ENCODE assay signal across 25 cellular contexts in genomic region chr4:25356068-25356467, GRCh38.
"Had no signal": no experiment of that assay in that cellular context is flagged by ENCODE, and none has a peak within 500 bp of the region (broad histone marks: within the 10 kb centered on the region; RNA-seq: fewer than 3 reads in every experiment).

No MANE protein-coding gene starts in this region.

- H3K27me3 Mint-ChIP-seq: dendritic cell treated with granulocyte-macrophage colony-stimulating factor and Interleukin-4, amounts not matched to agents 40 ng/mL and 50 ng/mL, for 4 days; effector memory CD8-positive, alpha-beta T cell had no signal

- H3K4me3 ChIP-seq: colonic mucosa, coronary artery, dorsolateral prefrontal cortex, esophagus muscularis mucosa, esophagus squamous epithelium, gastrocnemius medialis, gastroesophageal sphincter, heart left ventricle, heart right ventricle had no signal

- H3K4me3 Mint-ChIP-seq: dendritic cell treated with granulocyte-macrophage colony-stimulating factor and Interleukin-4, amounts not matched to agents 40 ng/mL and 50 ng/mL, for 4 days; effector memory CD8-positive, alpha-beta T cell; endodermal cell had no signal

- ATAC-seq: effector memory CD8-positive, alpha-beta T cell; esophagus mucosa; foreskin keratinocyte; gastrocnemius medialis; gastroesophageal sphincter; heart left ventricle; heart right ventricle had no signal

- H3K9me3 ChIP-seq: colonic mucosa, esophagus muscularis mucosa, esophagus squamous epithelium, gastrocnemius medialis, gastroesophageal sphincter, heart left ventricle, heart right ventricle had no signal

- H3K9me3 Mint-ChIP-seq: dendritic cell treated with granulocyte-macrophage colony-stimulating factor and Interleukin-4, amounts not matched to agents 40 ng/mL and 50 ng/mL, for 4 days; effector memory CD8-positive, alpha-beta T cell had no signal

- H3K36me3 ChIP-seq: colonic mucosa had no signal

- H3K27ac Mint-ChIP-seq: dendritic cell treated with granulocyte-macrophage colony-stimulating factor and Interleukin-4, amounts not matched to agents 40 ng/mL and 50 ng/mL, for 4 days; effector memory CD8-positive, alpha-beta T cell; endodermal cell had no signal

- H3K4me1 ChIP-seq: colonic mucosa, esophagus muscularis mucosa, esophagus squamous epithelium, gastrocnemius medialis, gastroesophageal sphincter, heart left ventricle, heart right ventricle had no signal

- H3K27ac ChIP-seq: colonic mucosa, coronary artery, dorsolateral prefrontal cortex, epithelial cell of prostate, esophagus muscularis mucosa, esophagus squamous epithelium, foreskin keratinocyte, gastrocnemius medialis, gastroesophageal sphincter, heart left ventricle, heart right ventricle had no signal

- H3K27me3 ChIP-seq: colonic mucosa, dorsolateral prefrontal cortex, esophagus muscularis mucosa, esophagus squamous epithelium, foreskin keratinocyte, gastrocnemius medialis, gastroesophageal sphincter, heart left ventricle, heart right ventricle had no signal

- DNase-seq: colonic mucosa; cortex of kidney; dermis blood vessel endothelial cell; dorsolateral prefrontal cortex; effector CD4-positive, alpha-beta T cell; effector CD8-positive, alpha-beta T cell; effector memory CD4-positive, alpha-beta T cell; effector memory CD8-positive, alpha-beta T cell; endodermal cell; erythroblast; esophagus squamous epithelium; foreskin fibroblast; foreskin keratinocyte; foreskin melanocyte; gastrocnemius medialis; glutamatergic neuron; head of caudate nucleus; heart left ventricle; heart right ventricle had no signal
